ENCODE assay signal across 1 cellular context in genomic region chr4:33184684-33185083, GRCh38.
TF ChIP-seq lines count a peak whose summit lies in the region.

No MANE protein-coding gene starts in this region.

TF ChIP-seq in SK-N-SH, 30 proteins besides CTCF, POLR2A, EP300 and RAD21 (continued from another document):
- TF ChIP-seq SIN3A (IDR thresholded peaks at IDR 0.05; ENCODE audit: borderline replicate concordance, low read depth, low read length) = no peak
